ENCODE assay signal across 22 cellular contexts in genomic region chr3:94099311-94099710, GRCh38.
"Had no signal": no experiment of that assay in that cellular context is flagged by ENCODE, and none has a peak within 500 bp of the region (broad histone marks: within the 10 kb centered on the region; RNA-seq: fewer than 3 reads in every experiment).

No MANE protein-coding gene starts in this region.

- DNase-seq: activated CD4-positive, CD25-positive, alpha-beta regulatory T cell; activated CD8-positive, alpha-beta memory T cell treated with anti-CD3 and anti-CD28 coated beads, Interleukin-2, amount 50 U/mL, for 48 hours; activated CD8-positive, alpha-beta T cell treated with anti-CD3 and anti-CD28 coated beads for 36 hours; activated gamma-delta T cell; activated naive CD4-positive, alpha-beta T cell treated with anti-CD3 and anti-CD28 coated beads for 36 hours; activated T-cell treated with anti-CD3 and anti-CD28 coated beads, Interleukin-2, amount 50 U/mL, for 1 hour; brain microvascular endothelial cell; NCI-H1092 treated with DMSO at 0.1 percent for 48 hours; NCI-H1417 treated with DMSO at 0.1 percent for 48 hours; NCI-H1694; NCI-H2029; NCI-H2107; NCI-H2171 treated with DMSO at 0.1 percent for 48 hours; NCI-H345; NCI-H510A; NCI-H526 treated with DMSO at 0.1 percent for 48 hours; PC-3; SHP77; T-helper 2 cell had no signal

- H3K4me2 ChIP-seq: KMS-11 had no signal

- ATAC-seq: activated CD8-positive, alpha-beta T cell treated with anti-CD3 and anti-CD28 coated beads for 36 hours; PC-3 had no signal

- H3K36me3 ChIP-seq: brain microvascular endothelial cell had no signal

- H3K4me3 ChIP-seq: SJSA1 had no signal

- H3K27me3 ChIP-seq: brain microvascular endothelial cell, SJSA1 had no signal

- H3K9ac ChIP-seq: KMS-11 had no signal

- H3K4me1 ChIP-seq: SJSA1 had no signal

- H3K27ac ChIP-seq: brain microvascular endothelial cell, KMS-11, SJSA1, VCaP had no signal

- H3K9me3 ChIP-seq: SJSA1 had no signal
